ENCODE assay signal across 13 cellular contexts in genomic region chr20:44038681-44039123, GRCh38.
DNase-seq lines count a peak whose midpoint lies in the region; ATAC-seq and TF ChIP-seq lines count a peak whose summit lies in the region.
"Had no signal": no experiment of that assay in that cellular context is flagged by ENCODE, and none has a peak within 500 bp of the region (broad histone marks: within the 10 kb centered on the region; RNA-seq: fewer than 3 reads in every experiment).

No MANE protein-coding gene starts in this region.

- H3K36me3 Mint-ChIP-seq in activated CD8-positive, alpha-beta memory T cell treated with anti-CD3 and anti-CD28 coated beads, Interleukin-2, amount 10 ng/mL, durations not matched to agents 7 days and 5 days = peaks cover 4% of the 10 kb centered on the region
- H3K36me3 Mint-ChIP-seq in WTC11 = no peaks in the 10 kb centered on the region
- H3K36me3 Mint-ChIP-seq: IgD-negative memory B cell had no signal

- H3K4me3 Mint-ChIP-seq in activated CD8-positive, alpha-beta memory T cell treated with anti-CD3 and anti-CD28 coated beads, Interleukin-2, amount 10 ng/mL, durations not matched to agents 7 days and 5 days = no peak overlapping the region
- no peak overlapping the region for H3K4me3 Mint-ChIP-seq in WTC11
- H3K4me3 Mint-ChIP-seq: IgD-negative memory B cell had no signal

- TF ChIP-seq CTCF in stomach (IDR thresholded peaks at IDR 0.05) (no peak), WTC11 (IDR thresholded peaks at IDR 0.05) (no peak)

- POLR2A ChIA-PET in WTC11 (lab: Charles Lee) = no interaction called here

- H3K4me1 ChIP-seq in stomach = no peaks in the 10 kb centered on the region
- H3K4me1 ChIP-seq: A549 had no signal

- H3K36me3 ChIP-seq in stomach = no peaks in the 10 kb centered on the region

- no peak for ATAC-seq in activated CD8-positive, alpha-beta memory T cell treated with anti-CD3 and anti-CD28 coated beads, Interleukin-2, amount 10 ng/mL, durations not matched to agents 7 days and 5 days
- no peak for ATAC-seq in HG03571 (IDR thresholded peaks at IDR 0.05; ENCODE audit: unreplicated experiment)
- no peak for ATAC-seq in WTC11
- ATAC-seq: A549 had no signal

- H3K27ac Mint-ChIP-seq in activated CD8-positive, alpha-beta memory T cell treated with anti-CD3 and anti-CD28 coated beads, Interleukin-2, amount 10 ng/mL, durations not matched to agents 7 days and 5 days = no peak overlapping the region
- no peak overlapping the region for H3K27ac Mint-ChIP-seq in WTC11
- H3K27ac Mint-ChIP-seq: IgD-negative memory B cell had no signal

- intact Hi-C loops in stomach (cut with DNase I; ENCODE audit: low total_unique reads) = no loop called here

- peaks cover 0 to 40% (median 0%) of the 10 kb centered on the region in 3 donors for H3K27me3 ChIP-seq in stomach

- no peaks in the 10 kb centered on the region for H3K9me3 Mint-ChIP-seq in activated CD8-positive, alpha-beta memory T cell treated with anti-CD3 and anti-CD28 coated beads, Interleukin-2, amount 10 ng/mL, durations not matched to agents 7 days and 5 days (ENCODE audit: low read depth)
- H3K9me3 Mint-ChIP-seq in WTC11 = peaks cover 3% of the 10 kb centered on the region

- peaks cover 95% of the 10 kb centered on the region for H3K27me3 Mint-ChIP-seq in activated CD8-positive, alpha-beta memory T cell treated with anti-CD3 and anti-CD28 coated beads, Interleukin-2, amount 10 ng/mL, durations not matched to agents 7 days and 5 days
- peaks cover 2% of the 10 kb centered on the region; the same call in 1 of the 2 replicates for H3K27me3 Mint-ChIP-seq in WTC11 (ENCODE audit: low read depth)

- no peak overlapping the region for H3K4me3 ChIP-seq in stomach
- H3K4me3 ChIP-seq: A549 had no signal

- no peak overlapping the region for H3K27ac ChIP-seq in stomach
- H3K27ac ChIP-seq: A549 had no signal

- TF ChIP-seq EP300 in stomach (IDR thresholded peaks at IDR 0.05) = no peak

- H3K4me1 Mint-ChIP-seq in activated CD8-positive, alpha-beta memory T cell treated with anti-CD3 and anti-CD28 coated beads, Interleukin-2, amount 10 ng/mL, durations not matched to agents 7 days and 5 days = peaks cover 15% of the 10 kb centered on the region
- H3K4me1 Mint-ChIP-seq in WTC11 = 0 out of 2 replicates have a peak, but pooled peaks cover 2% of the 10 kb centered on the region
- H3K4me1 Mint-ChIP-seq: IgD-negative memory B cell had no signal

- no peak for TF ChIP-seq POLR2A in stomach (IDR thresholded peaks at IDR 0.05)

- 26 to 45% (median 39%) methylated on average over 14 to 15 of the region's 15 CpGs for WGBS in stomach, 5 donors

- H3K9me3 ChIP-seq in stomach = no peaks in the 10 kb centered on the region
- H3K9me3 ChIP-seq: A549 had no signal

- CTCF ChIA-PET in activated CD8-positive, alpha-beta memory T cell treated with anti-CD3 and anti-CD28 coated beads, Interleukin-2, amount 10 ng/mL, durations not matched to agents 7 days and 5 days (lab: Charles Lee) = no interaction called here
- CTCF ChIA-PET in WTC11 (lab: Charles Lee) = interaction anchor here (0.9 to 1.1 kb wide), 3 partner anchors 71 to 151 kb away, joined by 3 to 5 read pairs (median 3); no protein-coding TSS in a partner anchor

- peak; percentile 18 for DNase-seq in activated CD8-positive, alpha-beta memory T cell treated with anti-CD3 and anti-CD28 coated beads, Interleukin-2, amount 10 ng/mL, durations not matched to agents 7 days and 5 days
- DNase-seq in activated CD8-positive, alpha-beta memory T cell treated with anti-CD3 and anti-CD28 coated beads for 24 hours = no peak
- DNase-seq in NCI-H524 (lab: John Stamatoyannopoulos, UW) (peak; percentile 96 to 98), hippocampal formation (lab: John Stamatoyannopoulos, UW) (peak; percentile 16 to 54), stomach (peak; percentile 21), HuH-7.5 (ENCODE audit: low spot score) (no peak), WTC11 (ENCODE audit: low spot score) (no peak)
- DNase-seq: EL; stimulated activated CD4-positive, alpha-beta T cell treated with anti-CD3 and anti-CD28 coated beads, Interleukin-12 subunit alpha, Interleukin-12 subunit beta, amount 100 ng/mL, for 4 hours; SW 1271 had no signal

TF ChIP-seq in WTC11, 78 proteins besides CTCF, POLR2A, EP300 and RAD21 (continues in another document):
- TF ChIP-seq ATF1 (CRISPR knock-in tag; IDR thresholded peaks at IDR 0.05) = no peak
- no peak for TF ChIP-seq AR (CRISPR knock-in tag; IDR thresholded peaks at IDR 0.05)
- no peak for TF ChIP-seq EMX1 (CRISPR knock-in tag; IDR thresholded peaks at IDR 0.05)
- TF ChIP-seq CDX4 (CRISPR knock-in tag; IDR thresholded peaks at IDR 0.05; ENCODE audit: borderline replicate concordance) = no peak
- TF ChIP-seq, protein P1, sequence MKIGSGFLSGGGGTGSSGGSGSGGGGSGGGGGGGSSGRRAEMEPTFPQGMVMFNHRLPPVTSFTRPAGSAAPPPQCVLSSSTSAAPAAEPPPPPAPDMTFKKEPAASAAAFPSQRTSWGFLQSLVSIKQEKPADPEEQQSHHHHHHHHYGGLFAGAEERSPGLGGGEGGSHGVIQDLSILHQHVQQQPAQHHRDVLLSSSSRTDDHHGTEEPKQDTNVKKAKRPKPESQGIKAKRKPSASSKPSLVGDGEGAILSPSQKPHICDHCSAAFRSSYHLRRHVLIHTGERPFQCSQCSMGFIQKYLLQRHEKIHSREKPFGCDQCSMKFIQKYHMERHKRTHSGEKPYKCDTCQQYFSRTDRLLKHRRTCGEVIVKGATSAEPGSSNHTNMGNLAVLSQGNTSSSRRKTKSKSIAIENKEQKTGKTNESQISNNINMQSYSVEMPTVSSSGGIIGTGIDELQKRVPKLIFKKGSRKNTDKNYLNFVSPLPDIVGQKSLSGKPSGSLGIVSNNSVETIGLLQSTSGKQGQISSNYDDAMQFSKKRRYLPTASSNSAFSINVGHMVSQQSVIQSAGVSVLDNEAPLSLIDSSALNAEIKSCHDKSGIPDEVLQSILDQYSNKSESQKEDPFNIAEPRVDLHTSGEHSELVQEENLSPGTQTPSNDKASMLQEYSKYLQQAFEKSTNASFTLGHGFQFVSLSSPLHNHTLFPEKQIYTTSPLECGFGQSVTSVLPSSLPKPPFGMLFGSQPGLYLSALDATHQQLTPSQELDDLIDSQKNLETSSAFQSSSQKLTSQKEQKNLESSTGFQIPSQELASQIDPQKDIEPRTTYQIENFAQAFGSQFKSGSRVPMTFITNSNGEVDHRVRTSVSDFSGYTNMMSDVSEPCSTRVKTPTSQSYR (CRISPR knock-in tag; IDR thresholded peaks at IDR 0.05) = no peak
- TF ChIP-seq ZNF232 (CRISPR knock-in tag; IDR thresholded peaks at IDR 0.05) = no peak
- TF ChIP-seq MXD4 (CRISPR knock-in tag; IDR thresholded peaks at IDR 0.05; ENCODE audit: borderline replicate concordance) = no peak
- no peak for TF ChIP-seq PREB (CRISPR knock-in tag; IDR thresholded peaks at IDR 0.05; ENCODE audit: borderline replicate concordance)
- no peak for TF ChIP-seq PRRX2 (CRISPR knock-in tag; IDR thresholded peaks at IDR 0.05)
- no peak for TF ChIP-seq CREB1 (CRISPR knock-in tag; IDR thresholded peaks at IDR 0.05)
- no peak for TF ChIP-seq SP1 (CRISPR knock-in tag; conservative IDR thresholded peaks at IDR 0.05)

Comparison
In these comparisons a context has a peak if more than half of its experiments do, and no peak if none do; other contexts are left out.
1. DNase-seq: peak in activated CD8-positive, alpha-beta memory T cell treated with anti-CD3 and anti-CD28 coated beads, Interleukin-2, amount 10 ng/mL, durations not matched to agents 7 days and 5 days (single experiment), NCI-H524 (2 of 2), hippocampal formation (2 of 2) and stomach (single experiment); none in activated CD8-positive, alpha-beta memory T cell treated with anti-CD3 and anti-CD28 coated beads for 24 hours (single experiment), HuH-7.5 (single experiment) and WTC11 (single experiment).